In genomic region chr11:125330462-125331325, GRCh38 we compare ENCODE assay signal across 27 cellular contexts.
"Had no signal": no experiment of that assay in that cellular context is flagged by ENCODE, and none has a peak within 500 bp of the region (broad histone marks: within the 10 kb centered on the region; RNA-seq: fewer than 3 reads in every experiment).

No MANE protein-coding gene starts in this region.

- H3K27ac ChIP-seq: brain microvascular endothelial cell, esophagus squamous epithelium, gastrocnemius medialis, lower lobe of right lung, right lobe of liver, skin epidermis, stomach, thoracic aorta, vagina had no signal

- H3K27me3 ChIP-seq: brain microvascular endothelial cell, esophagus squamous epithelium, gastrocnemius medialis, right lobe of liver, stomach, vagina had no signal

- H3K4me1 ChIP-seq: esophagus squamous epithelium, gastrocnemius medialis, lower lobe of right lung, right lobe of liver, stomach, vagina had no signal

- H3K36me3 ChIP-seq: brain microvascular endothelial cell, esophagus squamous epithelium, gastrocnemius medialis, lower lobe of right lung, right lobe of liver, stomach, thoracic aorta, vagina had no signal

- H3K36me3 Mint-ChIP-seq: activated CD8-positive, alpha-beta memory T cell treated with anti-CD3 and anti-CD28 coated beads, Interleukin-2, amount 10 ng/mL, durations not matched to agents 7 days and 5 days; natural killer cell; stimulated activated memory B cell treated with anti-CD40 and anti-IgM and Interleukin-4, amounts not matched to agents 10 μg/mL and 1 μg/mL and 100 μg/mL, for 72 hours; T-cell; type B pancreatic cell had no signal

- H3K9me3 ChIP-seq: esophagus squamous epithelium, gastrocnemius medialis, lower lobe of right lung, right lobe of liver, stomach, thoracic aorta, vagina had no signal

- H3K27ac Mint-ChIP-seq: activated B cell treated with CpG ODN at 0.5 μM for 24 hours; activated CD8-positive, alpha-beta memory T cell treated with anti-CD3 and anti-CD28 coated beads, Interleukin-2, amount 10 ng/mL, durations not matched to agents 7 days and 5 days; activated CD8-positive, alpha-beta T cell treated with anti-CD3 and anti-CD28 coated beads for 36 hours; activated T-helper 1 cell treated with anti-CD3 and anti-CD28 coated beads, Interleukin-12 subunit alpha, Interleukin-12 subunit beta, Interleukin-2, Interleukin-4 antibody, amounts not matched to agents 30 ng/mL and 10 ng/mL and 1 ng/mL, durations not matched to agents 14 hours and 24 hours and 36 hours; natural killer cell; stimulated activated memory B cell treated with anti-CD40 and anti-IgM and Interleukin-4, amounts not matched to agents 10 μg/mL and 1 μg/mL and 100 μg/mL, for 72 hours; T-cell; type B pancreatic cell had no signal

- FAIRE-seq: colon had no signal

- H3K4me3 ChIP-seq: esophagus squamous epithelium, gastrocnemius medialis, lower lobe of right lung, right lobe of liver, skin epidermis, stomach, thoracic aorta, vagina had no signal

- H3K4me3 Mint-ChIP-seq: activated B cell treated with CpG ODN at 0.5 μM for 24 hours; activated CD8-positive, alpha-beta memory T cell treated with anti-CD3 and anti-CD28 coated beads, Interleukin-2, amount 10 ng/mL, durations not matched to agents 7 days and 5 days; activated CD8-positive, alpha-beta T cell treated with anti-CD3 and anti-CD28 coated beads for 36 hours; activated T-helper 1 cell treated with anti-CD3 and anti-CD28 coated beads, Interleukin-12 subunit alpha, Interleukin-12 subunit beta, Interleukin-2, Interleukin-4 antibody, amounts not matched to agents 30 ng/mL and 10 ng/mL and 1 ng/mL, durations not matched to agents 14 hours and 24 hours and 36 hours; natural killer cell; stimulated activated memory B cell treated with anti-CD40 and anti-IgM and Interleukin-4, amounts not matched to agents 10 μg/mL and 1 μg/mL and 100 μg/mL, for 72 hours; T-cell; type B pancreatic cell had no signal

- H3K4me1 Mint-ChIP-seq: activated B cell treated with CpG ODN at 0.5 μM for 24 hours; activated CD8-positive, alpha-beta memory T cell treated with anti-CD3 and anti-CD28 coated beads, Interleukin-2, amount 10 ng/mL, durations not matched to agents 7 days and 5 days; natural killer cell; stimulated activated memory B cell treated with anti-CD40 and anti-IgM and Interleukin-4, amounts not matched to agents 10 μg/mL and 1 μg/mL and 100 μg/mL, for 72 hours had no signal

- H3K9me3 Mint-ChIP-seq: activated B cell treated with CpG ODN at 0.5 μM for 24 hours; activated CD8-positive, alpha-beta T cell treated with anti-CD3 and anti-CD28 coated beads for 36 hours; activated T-helper 1 cell treated with anti-CD3 and anti-CD28 coated beads, Interleukin-12 subunit alpha, Interleukin-12 subunit beta, Interleukin-2, Interleukin-4 antibody, amounts not matched to agents 30 ng/mL and 10 ng/mL and 1 ng/mL, durations not matched to agents 14 hours and 24 hours and 36 hours; natural killer cell; stimulated activated memory B cell treated with anti-CD40 and anti-IgM and Interleukin-4, amounts not matched to agents 10 μg/mL and 1 μg/mL and 100 μg/mL, for 72 hours; T-cell; type B pancreatic cell had no signal

- DNase-seq: activated B cell treated with CpG ODN at 0.5 μM for 24 hours; activated CD4-positive, alpha-beta T cell treated with anti-CD3 and anti-CD28 coated beads for 48 hours; activated CD8-positive, alpha-beta memory T cell treated with anti-CD3 and anti-CD28 coated beads, Interleukin-2, amount 10 ng/mL, durations not matched to agents 7 days and 5 days; activated CD8-positive, alpha-beta T cell treated with anti-CD3 and anti-CD28 coated beads for 36 hours; activated gamma-delta T cell; activated naive CD4-positive, alpha-beta T cell treated with anti-CD3 and anti-CD28 coated beads, Interleukin-2, amount 50 U/mL, for 16 hours; brain microvascular endothelial cell; central memory CD4-positive, alpha-beta T cell; esophagus squamous epithelium; gastrocnemius medialis; lower lobe of right lung; midbrain; natural killer cell; nucleus accumbens; stimulated activated CD4-positive, alpha-beta T cell treated with anti-CD3 and anti-CD28 coated beads, Interleukin-2, amount 100 ng/mL, for 24 hours; stomach; T-cell; T-helper 9 cell had no signal

- ATAC-seq: activated CD8-positive, alpha-beta memory T cell treated with anti-CD3 and anti-CD28 coated beads, Interleukin-2, amount 10 ng/mL, durations not matched to agents 7 days and 5 days; activated CD8-positive, alpha-beta T cell treated with anti-CD3 and anti-CD28 coated beads for 36 hours; gastrocnemius medialis; left lobe of liver; lower lobe of right lung; natural killer cell; right lobe of liver; stimulated activated memory B cell treated with anti-CD40 and anti-IgM and Interleukin-4, amounts not matched to agents 10 μg/mL and 1 μg/mL and 100 μg/mL, for 72 hours; T-cell had no signal
